ENCODE assay signal across 17 cellular contexts in genomic region chr15:29126821-29127461, GRCh38.
A peak's percentile ranks its signal among the peaks of the same experiment; 100 is the strongest.
DNase-seq lines count a peak whose midpoint lies in the region; ATAC-seq, FAIRE-seq and TF ChIP-seq lines count a peak whose summit lies in the region.
"Had no signal": no experiment of that assay in that cellular context is flagged by ENCODE, and none has a peak within 500 bp of the region (broad histone marks: within the 10 kb centered on the region; RNA-seq: fewer than 3 reads in every experiment).

No MANE protein-coding gene starts in this region.

- no peaks in the 10 kb centered on the region for H4K20me1 ChIP-seq in osteoblast (ENCODE audit: insufficient read depth, low read length)

- no peak overlapping the region for H3K4me2 ChIP-seq in osteoblast (ENCODE audit: insufficient read depth, low read length)

- peak; percentile 8 for DNase-seq in DMS53 (lab: John Stamatoyannopoulos, UW)
- no peak for DNase-seq in DMS53 treated with DMSO at 0.1 percent for 48 hours (lab: John Stamatoyannopoulos, UW; ENCODE audit: unreplicated experiment)
- DNase-seq in NB4 (ENCODE audit: low read depth) = peak; percentile 26
- DNase-seq in dermis blood vessel endothelial cell = peak; percentile 13
- DNase-seq in osteoblast (ENCODE audit: insufficient read length, low spot score, missing footprints) = peak; percentile 58
- DNase-seq in H54 (ENCODE audit: insufficient read length, low spot score) = no peak
- DNase-seq: 8988T; activated CD4-positive, alpha-beta T cell treated with anti-CD3 and anti-CD28 coated beads for 36 hours; NCI-H1436 treated with DMSO at 0.1 percent for 48 hours; NCI-H774; trophoblast cell had no signal

- H3K4me1 ChIP-seq in osteoblast (ENCODE audit: insufficient read depth, low read length) = no peaks in the 10 kb centered on the region
- H3K4me1 ChIP-seq: body of pancreas, HAP-1 had no signal

- H3K36me3 ChIP-seq in osteoblast (ENCODE audit: insufficient read depth, low read length) = no peaks in the 10 kb centered on the region
- H3K36me3 ChIP-seq: HAP-1 had no signal

- TF ChIP-seq POLR2A in NB4 (IDR thresholded peaks at IDR 0.05; ENCODE audit: extremely low read depth, insufficient read length) (no peak), H54 (IDR thresholded peaks at IDR 0.05; ENCODE audit: low read depth, low read length) (no peak)

- TF ChIP-seq CTCF in NB4 (IDR thresholded peaks at IDR 0.05; ENCODE audit: low read depth, low read length) = peak; percentile 8
- no peak for TF ChIP-seq CTCF in osteoblast (IDR thresholded peaks at IDR 0.05; ENCODE audit: extremely low read depth, low read depth, low read length)

- no peaks in the 10 kb centered on the region for H3K79me2 ChIP-seq in osteoblast (ENCODE audit: insufficient read depth, low read length)

- H3K9me3 ChIP-seq in osteoblast (ENCODE audit: low read depth, low read length) = no peaks in the 10 kb centered on the region
- H3K9me3 ChIP-seq: body of pancreas, HAP-1 had no signal

- FAIRE-seq in H54 (lab: Jason Lieb, UNC) = no peak
- FAIRE-seq: GM12892, GM19239 had no signal

- no peaks in the 10 kb centered on the region for H3K27me3 ChIP-seq in osteoblast (ENCODE audit: insufficient read depth, low read length)
- H3K27me3 ChIP-seq: body of pancreas had no signal

- no peak overlapping the region for H2AFZ ChIP-seq in osteoblast (ENCODE audit: low read length)

- H3K27ac ChIP-seq in osteoblast (ENCODE audit: low read depth, low read length) = no peak overlapping the region
- H3K27ac ChIP-seq: body of pancreas had no signal

- H3K4me3 ChIP-seq in NB4 (ENCODE audit: low read depth, low read length) (no peak overlapping the region), osteoblast (ENCODE audit: insufficient read depth, low read length) (no peak overlapping the region)
- H3K4me3 ChIP-seq: body of pancreas, HAP-1 had no signal

- ATAC-seq in HG02840 (IDR thresholded peaks at IDR 0.05; ENCODE audit: low FRiP score, unreplicated experiment) (no peak), HG03565 (IDR thresholded peaks at IDR 0.05; ENCODE audit: unreplicated experiment) (no peak)
- ATAC-seq: activated CD4-positive, alpha-beta T cell treated with anti-CD3 and anti-CD28 coated beads for 36 hours; body of pancreas had no signal

Comparison
In these comparisons a context has a peak if more than half of its experiments do, and no peak if none do; other contexts are left out.
1. DNase-seq: peak in DMS53 (single experiment), NB4 (single experiment), dermis blood vessel endothelial cell (single experiment) and osteoblast (single experiment); none in DMS53 treated with DMSO at 0.1 percent for 48 hours (single experiment) and H54 (single experiment).